ENCODE assay signal across 10 cellular contexts in the genomic region with DNA sequence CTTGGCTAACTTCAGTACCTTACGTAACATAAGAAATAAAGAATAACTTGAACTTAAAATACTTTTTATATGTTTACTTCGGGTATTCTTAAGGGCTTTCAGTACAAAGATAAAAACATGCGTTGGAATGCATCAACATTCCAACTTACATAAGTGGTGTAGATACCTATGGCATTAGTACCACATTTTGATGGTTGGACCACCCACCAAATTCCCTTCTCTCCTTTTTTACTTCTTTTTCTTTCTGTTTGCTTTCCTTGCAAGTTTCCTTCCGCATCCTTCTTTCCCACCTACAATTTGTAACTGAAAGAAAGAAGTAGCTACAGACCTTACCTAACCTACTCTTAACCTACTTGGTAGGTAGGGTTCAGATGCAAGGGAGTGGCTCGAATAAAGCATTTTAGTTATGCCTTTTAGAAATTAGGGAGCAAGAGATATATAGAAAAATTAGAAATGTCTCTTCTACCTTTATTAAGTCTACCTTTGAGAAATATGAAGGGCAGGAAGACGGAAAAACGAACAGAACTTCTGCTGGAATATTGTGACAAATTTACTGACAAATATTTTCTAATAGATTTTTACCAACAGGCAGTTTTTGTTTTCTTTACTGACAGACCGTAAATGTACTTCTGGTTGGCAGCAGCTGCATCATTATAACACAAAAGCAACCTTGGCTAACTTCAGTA. TPM values are rescaled to one million over a fixed set of nuclear protein-coding genes. Genes with fewer than 3 reads are reported as not detected.
A peak's percentile ranks its signal among the peaks of the same experiment; 100 is the strongest.
DNase-seq lines count a peak whose midpoint lies in the region; ATAC-seq and TF ChIP-seq lines count a peak whose summit lies in the region.
"Had no signal": no experiment of that assay in that cellular context is flagged by ENCODE, and none has a peak within 500 bp of the region (broad histone marks: within the 10 kb centered on the region; RNA-seq: fewer than 3 reads in every experiment).

No MANE protein-coding gene starts in this region.

- no peaks in the 10 kb centered on the region for H3K36me3 ChIP-seq in MG63
- no peaks in the 10 kb centered on the region for H3K36me3 ChIP-seq in endocrine pancreas (ENCODE audit: control insufficient read depth, insufficient read depth, low read length)

- H3K27me3 ChIP-seq in AG04450 (ENCODE audit: control insufficient read depth, insufficient read depth, low read length) (no peaks in the 10 kb centered on the region), MG63 (no peaks in the 10 kb centered on the region), endocrine pancreas (ENCODE audit: control insufficient read depth, insufficient read depth, low read length) (no peaks in the 10 kb centered on the region)

- TF ChIP-seq CTCF in AG04450 (IDR thresholded peaks at IDR 0.05; ENCODE audit: low read depth, low read length) (no peak), neural crest cell (conservative IDR thresholded peaks at IDR 0.05) (no peak)

- peaks cover 33% of the 10 kb centered on the region for H3K4me1 Mint-ChIP-seq in neural crest cell

- DNase-seq in AG04450 (ENCODE audit: low read depth, low spot score) (no peak), MG63 (no peak), neural crest cell (ENCODE audit: low read depth, low spot score) (no peak), D341Med (ENCODE audit: low spot score) (no peak), HEK293T (ENCODE audit: extremely low spot score) (no peak), putamen (ENCODE audit: low spot score) (no peak)
- DNase-seq: activated effector memory CD4-positive, alpha-beta T cell treated with Interleukin-2 at 50 U/mL for 16 hours; DMS153 had no signal

- POLR2A ChIA-PET in AG04450 (lab: Yijun Ruan, JAX) (no interaction called here), HEK293T (lab: Yijun Ruan, JAX) (no interaction called here)

- no peak overlapping the region for H3K9ac ChIP-seq in endocrine pancreas (ENCODE audit: control insufficient read depth, insufficient read depth, low read length)

- H3K27ac Mint-ChIP-seq in neural crest cell (ENCODE audit: unreplicated experiment): no peak overlapping the region

- 0 out of 2 replicates have a peak, but pooled peaks cover 2% of the 10 kb centered on the region for H3K9me3 ChIP-seq in AG04450 (ENCODE audit: control insufficient read depth, insufficient read depth, low read length)
- H3K9me3 ChIP-seq in MG63: no peaks in the 10 kb centered on the region
- no peaks in the 10 kb centered on the region for H3K9me3 ChIP-seq in endocrine pancreas (ENCODE audit: control insufficient read depth, low read length)

- ATAC-seq in HG02885 (IDR thresholded peaks at IDR 0.05; ENCODE audit: poor library complexity, unreplicated experiment): no peak

- no peaks in the 10 kb centered on the region for H3K36me3 Mint-ChIP-seq in neural crest cell (ENCODE audit: low read depth)

- H3K27ac ChIP-seq in AG04450 (ENCODE audit: low read depth, low read length): no peak overlapping the region

- CTCF ChIA-PET in AG04450 (lab: Charles Lee): interaction anchor here (0.7 to 3.7 kb wide), 2 partner anchors 178 to 311 kb away, joined by 3 to 93 read pairs; no protein-coding TSS in a partner anchor
- CTCF ChIA-PET in HEK293T (lab: Yijun Ruan, JAX): no interaction called here

- H3K9me3 Mint-ChIP-seq in neural crest cell: no peaks in the 10 kb centered on the region

- peak overlapping the region; percentile 99 for H3K4me3 Mint-ChIP-seq in neural crest cell

- H3K4me1 ChIP-seq in endocrine pancreas (ENCODE audit: control insufficient read depth, insufficient read depth, low read length): peaks cover 16% of the 10 kb centered on the region

- peaks cover 2% of the 10 kb centered on the region for H3K27me3 Mint-ChIP-seq in neural crest cell (ENCODE audit: low read depth)

- H3K4me3 ChIP-seq in AG04450 (ENCODE audit: low read depth, low read length): peak overlapping the region; percentile 80
- peak overlapping the region; percentile 76 for H3K4me3 ChIP-seq in MG63
- H3K4me3 ChIP-seq in endocrine pancreas (ENCODE audit: control insufficient read depth, insufficient read depth, low read length): peak overlapping the region; percentile 96

TF ChIP-seq in HEK293T, 16 proteins besides CTCF, POLR2A, EP300 and RAD21:
- TF ChIP-seq FOXK2 (IDR thresholded peaks at IDR 0.05) (no peak), FOXM1 (IDR thresholded peaks at IDR 0.05; ENCODE audit: borderline replicate concordance) (no peak), LEF1 (IDR thresholded peaks at IDR 0.05; ENCODE audit: borderline replicate concordance) (no peak), HDGF (IDR thresholded peaks at IDR 0.05; ENCODE audit: borderline replicate concordance) (no peak), TARDBP (IDR thresholded peaks at IDR 0.05) (no peak), SP1 (IDR thresholded peaks at IDR 0.05) (no peak), NFRKB (IDR thresholded peaks at IDR 0.05) (no peak), ARNT (IDR thresholded peaks at IDR 0.05) (no peak), SUZ12 (IDR thresholded peaks at IDR 0.05) (no peak), CTBP1 (IDR thresholded peaks at IDR 0.05; ENCODE audit: borderline replicate concordance) (no peak)
- TF ChIP-seq, protein P1, sequence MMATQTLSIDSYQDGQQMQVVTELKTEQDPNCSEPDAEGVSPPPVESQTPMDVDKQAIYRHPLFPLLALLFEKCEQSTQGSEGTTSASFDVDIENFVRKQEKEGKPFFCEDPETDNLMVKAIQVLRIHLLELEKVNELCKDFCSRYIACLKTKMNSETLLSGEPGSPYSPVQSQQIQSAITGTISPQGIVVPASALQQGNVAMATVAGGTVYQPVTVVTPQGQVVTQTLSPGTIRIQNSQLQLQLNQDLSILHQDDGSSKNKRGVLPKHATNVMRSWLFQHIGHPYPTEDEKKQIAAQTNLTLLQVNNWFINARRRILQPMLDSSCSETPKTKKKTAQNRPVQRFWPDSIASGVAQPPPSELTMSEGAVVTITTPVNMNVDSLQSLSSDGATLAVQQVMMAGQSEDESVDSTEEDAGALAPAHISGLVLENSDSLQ (IDR thresholded peaks at IDR 0.05): no peak

RNA-seq across cellular contexts. Expression of a gene that starts 2.1 kb away (rescaled TPM):
- polyA plus RNA-seq in AG04450 (2011; rRNA removed): 28.2 and 45.6 TPM in 2 replicates
- 33.2 and 67.3 TPM in 2 replicates for polyA minus RNA-seq in AG04450 (2011; rRNA and poly(A)+ RNA removed)
- 7.9 and 32.1 TPM in 2 replicates for total RNA-seq in MG63 (2014; rRNA removed; shearing (Covaris generic); ENCODE audit: low replicate concordance)
- total RNA-seq in neural crest cell: 109 and 114 TPM in 2 replicates
